ENCODE assay signal across 15 cellular contexts in the genomic region with DNA sequence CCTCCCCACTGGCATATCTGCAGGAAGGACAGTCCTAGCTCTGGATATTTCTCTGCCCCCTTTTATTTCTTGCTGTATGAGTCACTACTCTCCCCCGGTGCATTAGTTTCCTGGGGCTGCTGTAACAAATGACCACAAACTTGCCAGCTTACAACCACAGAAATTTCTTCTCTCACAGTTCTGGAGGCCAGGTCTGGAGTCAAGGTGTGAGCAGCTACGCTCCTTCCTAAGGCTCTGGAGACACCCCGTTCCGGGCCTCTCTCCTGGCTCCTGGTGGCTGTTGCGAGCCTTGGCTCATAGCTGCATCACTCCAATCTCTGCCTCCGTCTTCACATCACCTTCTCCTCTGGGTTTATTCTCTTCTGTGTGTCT. TPM values are rescaled to one million over a fixed set of nuclear protein-coding genes. Genes with fewer than 3 reads are reported as not detected.
DNase-seq lines count a peak whose midpoint lies in the region; ATAC-seq, FAIRE-seq and TF ChIP-seq lines count a peak whose summit lies in the region.
"Had no signal": no experiment of that assay in that cellular context is flagged by ENCODE, and none has a peak within 500 bp of the region (broad histone marks: within the 10 kb centered on the region; RNA-seq: fewer than 3 reads in every experiment).

No MANE protein-coding gene starts in this region.

- no peak overlapping the region for H3K4me2 ChIP-seq in osteoblast (ENCODE audit: insufficient read depth, low read length)

- no peaks in the 10 kb centered on the region for H3K36me3 Mint-ChIP-seq in endodermal cell (ENCODE audit: low read depth)
- no peaks in the 10 kb centered on the region for H3K36me3 Mint-ChIP-seq in activated CD8-positive, alpha-beta T cell treated with anti-CD3 and anti-CD28 coated beads for 36 hours (ENCODE audit: low read depth)
- no peaks in the 10 kb centered on the region for H3K36me3 Mint-ChIP-seq in CD14-positive monocyte

- H3K27ac ChIP-seq in RWPE2 (ENCODE audit: poor library complexity, severe bottlenecking) (no peak overlapping the region), endodermal cell (ENCODE audit: low read depth, low read length) (no peak overlapping the region), osteoblast (ENCODE audit: low read depth, low read length) (no peak overlapping the region), esophagus squamous epithelium (no peak overlapping the region)
- H3K27ac ChIP-seq: body of pancreas, VCaP had no signal

- H3K36me3 ChIP-seq in RWPE2 (ENCODE audit: low read depth) (no peaks in the 10 kb centered on the region), endodermal cell (ENCODE audit: control insufficient read depth, insufficient read depth, low read length) (no peaks in the 10 kb centered on the region), osteoblast (ENCODE audit: insufficient read depth, low read length) (no peaks in the 10 kb centered on the region), esophagus squamous epithelium (no peaks in the 10 kb centered on the region)

- FAIRE-seq in H54 (lab: Jason Lieb, UNC) = peak; percentile 97

- no peaks in the 10 kb centered on the region for H3K27me3 ChIP-seq in RWPE2 (ENCODE audit: insufficient read depth, poor library complexity, severe bottlenecking)
- H3K27me3 ChIP-seq in endodermal cell (ENCODE audit: control insufficient read depth, insufficient read depth, low read length, poor library complexity, severe bottlenecking) = no peaks in the 10 kb centered on the region
- H3K27me3 ChIP-seq in osteoblast (ENCODE audit: insufficient read depth, low read length) = no peaks in the 10 kb centered on the region
- H3K27me3 ChIP-seq in esophagus squamous epithelium = no peaks in the 10 kb centered on the region
- H3K27me3 ChIP-seq: body of pancreas had no signal

- H3K27ac Mint-ChIP-seq in endodermal cell = no peak overlapping the region
- H3K27ac Mint-ChIP-seq in activated CD8-positive, alpha-beta T cell treated with anti-CD3 and anti-CD28 coated beads for 36 hours = no peak overlapping the region
- no peak overlapping the region for H3K27ac Mint-ChIP-seq in CD14-positive monocyte
- H3K27ac Mint-ChIP-seq: activated T-cell treated with anti-CD3 and anti-CD28 coated beads, Interleukin-2, amount 50 U/mL, for 24 hours had no signal

- H3K9me3 Mint-ChIP-seq in endodermal cell (no peaks in the 10 kb centered on the region), CD14-positive monocyte (peaks cover 0 to 7% (median 2%) of the 10 kb centered on the region in 7 donors)
- H3K9me3 Mint-ChIP-seq in activated CD8-positive, alpha-beta T cell treated with anti-CD3 and anti-CD28 coated beads for 36 hours = no peaks in the 10 kb centered on the region
- H3K9me3 Mint-ChIP-seq: activated T-cell treated with anti-CD3 and anti-CD28 coated beads, Interleukin-2, amount 50 U/mL, for 24 hours; neural crest cell had no signal

- peak; percentile 67 for ATAC-seq in RWPE2 (ENCODE audit: low read depth)
- ATAC-seq in activated CD8-positive, alpha-beta T cell treated with anti-CD3 and anti-CD28 coated beads for 36 hours = no peak
- no peak for ATAC-seq in HG03280 (IDR thresholded peaks at IDR 0.05; ENCODE audit: unreplicated experiment)
- ATAC-seq: body of pancreas had no signal

- POLR2A ChIA-PET in activated CD8-positive, alpha-beta T cell treated with anti-CD3 and anti-CD28 coated beads for 36 hours (lab: Charles Lee) = no interaction called here

- no peak overlapping the region for H2AFZ ChIP-seq in osteoblast (ENCODE audit: low read length)

- H3K4me1 ChIP-seq in RWPE2 (ENCODE audit: insufficient read depth, poor library complexity, severe bottlenecking) (no peaks in the 10 kb centered on the region), endodermal cell (ENCODE audit: control insufficient read depth, insufficient read depth, low read length) (peaks cover 22% of the 10 kb centered on the region), osteoblast (ENCODE audit: insufficient read depth, low read length) (peaks cover 13% of the 10 kb centered on the region), esophagus squamous epithelium (peaks cover 0 to 16% (median 2%) of the 10 kb centered on the region in 3 donors)

- TF ChIP-seq CTCF in RWPE2 (IDR thresholded peaks at IDR 0.05; ENCODE audit: poor library complexity, severe bottlenecking) (no peak), endodermal cell (conservative IDR thresholded peaks at IDR 0.05) (peak; percentile 67), osteoblast (IDR thresholded peaks at IDR 0.05; ENCODE audit: extremely low read depth, low read depth, low read length) (no peak), esophagus squamous epithelium (IDR thresholded peaks at IDR 0.05) (no peak), CD14-positive monocyte (IDR thresholded peaks at IDR 0.05) (no peak)
- no peak for TF ChIP-seq CTCF in activated CD8-positive, alpha-beta T cell treated with anti-CD3 and anti-CD28 coated beads for 36 hours (IDR thresholded peaks at IDR 0.05)

- H3K9me3 ChIP-seq in RWPE2 (ENCODE audit: severe bottlenecking) (no peaks in the 10 kb centered on the region), endodermal cell (ENCODE audit: control insufficient read depth, low read length) (no peaks in the 10 kb centered on the region), osteoblast (ENCODE audit: low read depth, low read length) (no peaks in the 10 kb centered on the region), esophagus squamous epithelium (no peaks in the 10 kb centered on the region)
- H3K9me3 ChIP-seq: body of pancreas had no signal

- DNase-seq in H54 (ENCODE audit: insufficient read length, low spot score) (peak; percentile 32), RWPE2 (ENCODE audit: low spot score) (no peak), endodermal cell (peak; percentile 76), osteoblast (ENCODE audit: insufficient read length, low spot score, missing footprints) (peak; percentile 54), esophagus squamous epithelium (lab: John Stamatoyannopoulos, UW) (no peak), CD14-positive monocyte (ENCODE audit: low spot score) (no peak)
- DNase-seq in activated CD8-positive, alpha-beta T cell treated with anti-CD3 and anti-CD28 coated beads for 36 hours = no peak
- DNase-seq: activated T-cell treated with anti-CD3 and anti-CD28 coated beads, Interleukin-2, amount 50 U/mL, for 24 hours; body of pancreas; erythroblast; MV-4-11; NCI-H446 had no signal

- H3K79me2 ChIP-seq in osteoblast (ENCODE audit: insufficient read depth, low read length) = peaks cover 57% of the 10 kb centered on the region

- WGBS in endodermal cell (ENCODE audit: insufficient coverage in 1 of 2, insufficient read length in 1 of 2), 2 experiments = 91 to 92% methylated on average over 5 to 6 of the region's 6 CpGs
- WGBS in esophagus squamous epithelium, 2 donors = 72 to 86% methylated on average over 4 to 6 of the region's 6 CpGs

- H3K4me3 Mint-ChIP-seq in endodermal cell = no peak overlapping the region
- no peak overlapping the region for H3K4me3 Mint-ChIP-seq in activated CD8-positive, alpha-beta T cell treated with anti-CD3 and anti-CD28 coated beads for 36 hours
- no peak overlapping the region for H3K4me3 Mint-ChIP-seq in CD14-positive monocyte
- H3K4me3 Mint-ChIP-seq: activated T-cell treated with anti-CD3 and anti-CD28 coated beads, Interleukin-2, amount 50 U/mL, for 24 hours; neural crest cell had no signal

- H4K20me1 ChIP-seq in osteoblast (ENCODE audit: insufficient read depth, low read length) = peaks cover 10% of the 10 kb centered on the region

- CTCF ChIA-PET in activated CD8-positive, alpha-beta T cell treated with anti-CD3 and anti-CD28 coated beads for 36 hours (lab: Charles Lee) = no interaction called here

- no peak for TF ChIP-seq POLR2A in H54 (IDR thresholded peaks at IDR 0.05; ENCODE audit: low read depth, low read length)
- TF ChIP-seq POLR2A in esophagus squamous epithelium (IDR thresholded peaks at IDR 0.05) = no peak

- intact Hi-C loops in activated CD8-positive, alpha-beta T cell treated with anti-CD3 and anti-CD28 coated beads for 36 hours (cut with micrococcal nuclease) = no loop called here
- intact Hi-C loops in esophagus squamous epithelium (cut with DNase I) (no loop called here), CD14-positive monocyte (cut with micrococcal nuclease) (no loop called here)

- H3K4me3 ChIP-seq in RWPE2 (ENCODE audit: severe bottlenecking) (no peak overlapping the region), endodermal cell (ENCODE audit: low read length) (no peak overlapping the region), osteoblast (ENCODE audit: insufficient read depth, low read length) (no peak overlapping the region), esophagus squamous epithelium (no peak overlapping the region)
- H3K4me3 ChIP-seq: body of pancreas had no signal

- H3K4me1 Mint-ChIP-seq in endodermal cell = peaks cover 62% of the 10 kb centered on the region
- no peaks in the 10 kb centered on the region for H3K4me1 Mint-ChIP-seq in activated CD8-positive, alpha-beta T cell treated with anti-CD3 and anti-CD28 coated beads for 36 hours (ENCODE audit: low read depth)
- H3K4me1 Mint-ChIP-seq in CD14-positive monocyte = peaks cover 4% of the 10 kb centered on the region

- no peak overlapping the region for H3K9ac ChIP-seq in endodermal cell (ENCODE audit: extremely low read depth, low read length, poor library complexity, severe bottlenecking)

- H3K27me3 Mint-ChIP-seq in endodermal cell (ENCODE audit: insufficient read depth) (no peaks in the 10 kb centered on the region), CD14-positive monocyte (ENCODE audit: low read depth in 3 of 3) (peaks cover 2 to 3% (median 2%) of the 10 kb centered on the region in 3 donors)
- H3K27me3 Mint-ChIP-seq in activated CD8-positive, alpha-beta T cell treated with anti-CD3 and anti-CD28 coated beads for 36 hours = no peaks in the 10 kb centered on the region
- H3K27me3 Mint-ChIP-seq: activated T-cell treated with anti-CD3 and anti-CD28 coated beads, Interleukin-2, amount 50 U/mL, for 24 hours had no signal

RNA-seq across cellular contexts. Expression of gene PTPRM, which starts 34.1 kb away (rescaled TPM):
- total RNA-seq in endodermal cell = 10 to 100 TPM; 47.2 to 57.6 TPM
- 79.0 TPM for polyA plus RNA-seq in endodermal cell (2013, experiment 1 of 2)
- polyA plus RNA-seq in endodermal cell (2013, experiment 2 of 2) = 78.6 TPM
- 84.7 and 89.3 TPM in 2 replicates for total RNA-seq in osteoblast
- 1 to 10 TPM; 2.1 to 3.0 TPM for total RNA-seq in activated CD8-positive, alpha-beta T cell treated with anti-CD3 and anti-CD28 coated beads for 36 hours
- total RNA-seq in esophagus squamous epithelium = 10 to 100 TPM in 2 of 4 donors, 1 to 10 TPM in 2; 6.5 to 38.7 (median 11.1) TPM
- under 1 TPM; 0.04 to 0.66 TPM for polyA plus RNA-seq in CD14-positive monocyte

Comparison
In these comparisons a context has a peak if more than half of its experiments do, and no peak if none do; other contexts are left out.
1. DNase-seq: peak in H54 (single experiment), endodermal cell (single experiment) and osteoblast (single experiment); none in RWPE2 (single experiment), activated CD8-positive, alpha-beta T cell treated with anti-CD3 and anti-CD28 coated beads for 36 hours (single experiment), esophagus squamous epithelium (single experiment) and CD14-positive monocyte (single experiment).